In the genomic region with DNA sequence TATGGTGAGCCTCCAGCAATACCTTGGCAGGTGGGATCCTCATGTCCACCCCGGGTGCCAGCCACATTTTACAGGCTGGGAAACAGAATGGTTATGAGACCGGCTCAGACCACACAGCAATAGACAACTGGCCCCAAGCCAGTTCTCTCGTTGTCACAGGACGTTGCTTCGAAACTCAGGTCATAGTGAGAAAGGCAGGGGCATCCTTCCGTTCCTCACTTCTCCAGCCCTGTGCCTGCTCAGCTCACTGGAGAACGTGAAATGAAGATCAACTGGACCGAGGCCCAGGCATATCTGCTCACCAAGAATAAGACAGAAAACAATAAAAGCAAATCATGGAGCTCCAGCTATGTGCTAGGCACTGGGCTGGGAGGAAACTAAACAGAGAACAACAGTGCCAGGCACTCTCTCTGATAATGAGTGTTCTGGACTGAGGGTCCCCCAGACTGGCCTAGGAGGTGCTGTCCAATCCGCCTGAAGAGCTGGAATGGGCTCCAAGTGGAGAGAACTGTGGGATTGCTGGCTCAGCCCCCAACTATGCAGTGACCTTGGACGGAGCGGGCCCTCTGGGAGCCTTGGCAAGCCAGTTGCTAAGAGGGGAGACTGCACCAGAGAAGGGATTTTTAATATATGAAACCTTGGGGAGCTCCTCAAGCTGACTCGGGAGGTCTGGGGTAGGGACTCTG, we compare ENCODE assay signal across 24 cellular contexts. TPM values are rescaled to one million over a fixed set of nuclear protein-coding genes. Genes with fewer than 3 reads are reported as not detected.
DNase-seq lines count a peak whose midpoint lies in the region; ATAC-seq, FAIRE-seq and TF ChIP-seq lines count a peak whose summit lies in the region.
"Had no signal": no experiment of that assay in that cellular context is flagged by ENCODE, and none has a peak within 500 bp of the region (broad histone marks: within the 10 kb centered on the region; RNA-seq: fewer than 3 reads in every experiment).

No MANE protein-coding gene starts in this region.

- intact Hi-C loops in right cardiac atrium (cut with DNase I) (no loop called here), spleen (cut with DNase I; ENCODE audit: low total_unique reads) (no loop called here)

- H3K56ac ChIP-seq in H1 (replicated peaks; ENCODE audit: insufficient read length, low read depth, low read length) = no peak overlapping the region

- H4K20me1 ChIP-seq in H1 (replicated peaks in 1 of 2; ENCODE audit: control insufficient read depth in 1 of 2, insufficient read depth in 2 of 2, low read length in 2 of 2) = peaks cover 0 to 2% of the 10 kb centered on the region in 2 experiments

- H3K36me3 ChIP-seq in H1 (ENCODE audit: control insufficient read depth in 2 of 4, insufficient read depth in 4 of 4, low read length in 3 of 4) (no peaks in the 10 kb centered on the region), spleen (no peaks in the 10 kb centered on the region)
- H3K36me3 ChIP-seq: neural progenitor cell had no signal

- no peak for FAIRE-seq in H1 (lab: Jason Lieb, UNC)
- FAIRE-seq: GM12891, urothelium cell line had no signal

- POLR2A ChIA-PET in H1 (lab: Charles Lee; ENCODE audit: partially characterized antibody) = interaction anchor here (1.1 kb wide), 1 partner anchor 8 kb away, joined by 3 read pairs; no protein-coding TSS in a partner anchor

- H3K14ac ChIP-seq in H1 (ENCODE audit: insufficient read length) = no peak overlapping the region

- no peaks in the 10 kb centered on the region; a peak in 1 of 7 replicates for H3K4me1 ChIP-seq in H1 (replicated peaks in 1 of 4; ENCODE audit: control insufficient read depth in 3 of 4, insufficient read depth in 4 of 4, low read length in 3 of 4)
- peaks cover 2% of the 10 kb centered on the region for H3K4me1 ChIP-seq in right cardiac atrium (ENCODE audit: control insufficient read depth, insufficient read depth, low read length)
- peaks cover 0 to 19% (median 3%) of the 10 kb centered on the region in 6 donors for H3K4me1 ChIP-seq in spleen
- H3K4me1 ChIP-seq: neural progenitor cell had no signal

- H2AK5ac ChIP-seq in H1 (ENCODE audit: low read depth, low read length) = no peak overlapping the region

- H3K4me3 ChIP-seq in H1 (ENCODE audit: extremely low read depth in 1 of 4, insufficient read depth in 2 of 4, low read depth in 3 of 4, low read length in 4 of 4) (no peak overlapping the region), right cardiac atrium (ENCODE audit: low read length) (no peak overlapping the region), spleen (no peak overlapping the region)
- H3K4me3 ChIP-seq: neural progenitor cell, smooth muscle cell had no signal

- H3K4me3 Mint-ChIP-seq in T-helper 2 cell treated with Interferon-gamma antibody and Interleukin-4, amounts not matched to agents 5 μg/mL and 100 μg/mL, for 36 hours = no peak overlapping the region
- H3K4me3 Mint-ChIP-seq: activated CD4-positive, alpha-beta memory T cell treated with anti-CD3 and anti-CD28 coated beads, Interleukin-2, amount 10 ng/mL, durations not matched to agents 7 days and 5 days; neural progenitor cell; WTC11 had no signal

- WGBS in H1 (ENCODE audit: extremely low coverage in 1 of 2, insufficient coverage in 1 of 2, insufficient read length in 1 of 2, insufficient replicate concordance in 2 of 2, low coverage in 1 of 2, low lambda C conversion rate in 2 of 2, missing lambda C conversion rate in 1 of 2), 2 experiments = 88% methylated on average over 12 of the region's 12 CpGs; no CpG with 5 or more reads in 1 of the 2 experiments
- WGBS in right cardiac atrium = 43% methylated on average over 12 of the region's 12 CpGs
- WGBS in spleen, 5 donors = 69 to 83% (median 75%) methylated on average over 12 of the region's 12 CpGs

- H3K9ac ChIP-seq in H1 (replicated peaks in 1 of 4; ENCODE audit: extremely low read depth in 1 of 4, low read depth in 3 of 4, low read length in 3 of 4) = no peak overlapping the region
- H3K9ac ChIP-seq: neural progenitor cell had no signal

- H3K27ac ChIP-seq in H1 (ENCODE audit: low read depth, low read length) (no peak overlapping the region), right cardiac atrium (ENCODE audit: low read length) (peak overlapping the region; percentile 69), spleen (no peak overlapping the region)
- H3K27ac ChIP-seq: neural progenitor cell had no signal

- H3K79me2 ChIP-seq in H1 (ENCODE audit: control insufficient read depth in 1 of 2, insufficient read depth in 2 of 2, low read length in 2 of 2) = no peaks in the 10 kb centered on the region

- H3K18ac ChIP-seq in H1 (ENCODE audit: extremely low read depth, low read length) = no peak overlapping the region

- H2BK120ac ChIP-seq in H1 (replicated peaks; ENCODE audit: low read depth, low read length) = no peak overlapping the region

- TF ChIP-seq CTCF in H1 (IDR thresholded peaks at IDR 0.05; ENCODE audit: control extremely low read depth in 1 of 3, insufficient read depth in 1 of 3, low read depth in 1 of 3, low read length in 3 of 3) = no peak
- TF ChIP-seq CTCF in spleen (IDR thresholded peaks at IDR 0.05 in 8 of 11, conservative IDR thresholded peaks at IDR 0.05 in 3 of 11) = no peak

- no peak overlapping the region for H3K27ac Mint-ChIP-seq in T-helper 2 cell treated with Interferon-gamma antibody and Interleukin-4, amounts not matched to agents 5 μg/mL and 100 μg/mL, for 36 hours
- H3K27ac Mint-ChIP-seq: activated CD4-positive, alpha-beta memory T cell treated with anti-CD3 and anti-CD28 coated beads, Interleukin-2, amount 10 ng/mL, durations not matched to agents 7 days and 5 days; neural progenitor cell; WTC11 had no signal

- no peak overlapping the region for H3K4me2 ChIP-seq in H1 (ENCODE audit: insufficient read depth in 1 of 2, low read depth in 2 of 2, low read length in 2 of 2)
- H3K4me2 ChIP-seq: neural progenitor cell, smooth muscle cell had no signal

- H2BK12ac ChIP-seq in H1 (ENCODE audit: low read depth, low read length) = 0 out of 2 replicates have a peak overlapping the region, but pooled peaks have one; percentile 5

- no peak overlapping the region for H3K23ac ChIP-seq in H1 (ENCODE audit: insufficient read length)

- H3K79me1 ChIP-seq in H1 (ENCODE audit: low read depth, low read length) = 0 out of 2 replicates have a peak, but pooled peaks cover 2% of the 10 kb centered on the region

- H2BK15ac ChIP-seq in H1 (ENCODE audit: low read length) = no peak overlapping the region

- CTCF ChIA-PET in H1 (lab: Charles Lee; ENCODE audit: partially characterized antibody) = interaction anchor here (1.0 to 1.5 kb wide), 3 partner anchors 22 to 40 kb away, joined by 3 to 4 read pairs (median 3); no protein-coding TSS in a partner anchor

- no peaks in the 10 kb centered on the region for H3K27me3 ChIP-seq in H1 (replicated peaks in 1 of 4; ENCODE audit: control insufficient read depth in 3 of 4, extremely low read depth in 1 of 4, insufficient read depth in 3 of 4, low read length in 3 of 4)
- H3K27me3 ChIP-seq in right cardiac atrium (ENCODE audit: control insufficient read depth, insufficient read depth) = no peaks in the 10 kb centered on the region
- H3K27me3 ChIP-seq in spleen (replicated peaks in 1 of 7) = peaks cover 0 to 7% (median 0%) of the 10 kb centered on the region in 7 donors
- H3K27me3 ChIP-seq: neural progenitor cell had no signal

- no peak overlapping the region for H4K5ac ChIP-seq in H1 (ENCODE audit: insufficient read length, low read depth, low read length)

- TF ChIP-seq POLR2A in H1 (IDR thresholded peaks at IDR 0.05; ENCODE audit: control extremely low read depth in 1 of 2, low read depth in 2 of 2, low read length in 2 of 2) (no peak), spleen (IDR thresholded peaks at IDR 0.05) (no peak)

- H4K91ac ChIP-seq in H1 (replicated peaks; ENCODE audit: insufficient read length, low read length) = no peak overlapping the region

- DNase-seq in RPMI8226 = peak; percentile 34
- DNase-seq in H1 (ENCODE audit: low read depth in 1 of 2, low spot score in 2 of 2) = no peak
- peak; percentile 75 to 92 (median 91) for DNase-seq in right cardiac atrium
- peak; percentile 46 for DNase-seq in spleen
- DNase-seq in SKM-1 (lab: John Stamatoyannopoulos, UW; ENCODE audit: unreplicated experiment) = no peak
- DNase-seq in T-helper 2 cell treated with Interferon-gamma antibody and Interleukin-4, amounts not matched to agents 5 μg/mL and 100 μg/mL, for 36 hours (ENCODE audit: low spot score) = no peak
- DNase-seq: activated CD4-positive, alpha-beta memory T cell treated with anti-CD3 and anti-CD28 coated beads, Interleukin-2, amount 10 ng/mL, durations not matched to agents 7 days and 5 days; amniotic stem cell; C1 segment of cervical spinal cord; cortex of kidney; mammary epithelial cell; NCI-H1417 treated with DMSO at 0.1 percent for 48 hours; NCI-H2081 treated with DMSO at 0.1 percent for 48 hours; NCI-H774 had no signal

- no peaks in the 10 kb centered on the region for H3K9me3 Mint-ChIP-seq in T-helper 2 cell treated with Interferon-gamma antibody and Interleukin-4, amounts not matched to agents 5 μg/mL and 100 μg/mL, for 36 hours
- H3K9me3 Mint-ChIP-seq: activated CD4-positive, alpha-beta memory T cell treated with anti-CD3 and anti-CD28 coated beads, Interleukin-2, amount 10 ng/mL, durations not matched to agents 7 days and 5 days; neural progenitor cell; WTC11 had no signal

- peak; percentile 77 to 86 for ATAC-seq in right cardiac atrium
- no peak for ATAC-seq in GM21576 (IDR thresholded peaks at IDR 0.05; ENCODE audit: unreplicated experiment)
- ATAC-seq: WTC11 had no signal

- no peak overlapping the region for H3K4ac ChIP-seq in H1 (replicated peaks; ENCODE audit: insufficient read length, low read depth, low read length)

- 0 out of 2 replicates have a peak, but pooled peaks cover 2% of the 10 kb centered on the region for H3K23me2 ChIP-seq in H1 (ENCODE audit: low read depth, low read length)

- H3K36me3 Mint-ChIP-seq in T-helper 2 cell treated with Interferon-gamma antibody and Interleukin-4, amounts not matched to agents 5 μg/mL and 100 μg/mL, for 36 hours (ENCODE audit: low read depth) = no peaks in the 10 kb centered on the region
- H3K36me3 Mint-ChIP-seq: neural progenitor cell, WTC11 had no signal

- H4K8ac ChIP-seq in H1 (ENCODE audit: extremely low read depth, insufficient read depth, low read length) = no peak overlapping the region

- no peak overlapping the region for H2BK20ac ChIP-seq in H1 (ENCODE audit: low read length)

- H2BK5ac ChIP-seq in H1 (ENCODE audit: low read depth, low read length) = no peak overlapping the region

- no peaks in the 10 kb centered on the region for H3K9me3 ChIP-seq in H1 (ENCODE audit: insufficient read depth in 2 of 2, low read depth in 1 of 2, low read length in 1 of 2)
- no peaks in the 10 kb centered on the region for H3K9me3 ChIP-seq in right cardiac atrium (ENCODE audit: control insufficient read depth, low read length)
- H3K9me3 ChIP-seq in spleen = no peaks in the 10 kb centered on the region

- no peak for TF ChIP-seq EP300 in H1 (IDR thresholded peaks at IDR 0.05; ENCODE audit: borderline replicate concordance in 1 of 2, low read depth in 2 of 2, low read length in 2 of 2)

- H2AFZ ChIP-seq in H1 (ENCODE audit: low read length) = no peak overlapping the region
- H2AFZ ChIP-seq: neural progenitor cell had no signal

- TF ChIP-seq RAD21 in H1 (IDR thresholded peaks at IDR 0.05 in 1 of 2, conservative IDR thresholded peaks at IDR 0.05 in 1 of 2; ENCODE audit: low read depth in 2 of 2, low read length in 2 of 2) = no peak

- H3K27me3 Mint-ChIP-seq in T-helper 2 cell treated with Interferon-gamma antibody and Interleukin-4, amounts not matched to agents 5 μg/mL and 100 μg/mL, for 36 hours (ENCODE audit: low read depth) = peaks cover 9% of the 10 kb centered on the region

- H3K4me1 Mint-ChIP-seq in T-helper 2 cell treated with Interferon-gamma antibody and Interleukin-4, amounts not matched to agents 5 μg/mL and 100 μg/mL, for 36 hours (ENCODE audit: low read depth) = no peaks in the 10 kb centered on the region
- H3K4me1 Mint-ChIP-seq: activated CD4-positive, alpha-beta memory T cell treated with anti-CD3 and anti-CD28 coated beads, Interleukin-2, amount 10 ng/mL, durations not matched to agents 7 days and 5 days; WTC11 had no signal

RNA-seq across cellular contexts. Expression of a gene that starts 18.8 kb away (rescaled TPM):
- 0.89 and 1.4 TPM in 2 replicates for total RNA-seq in H1 (2021; fragmentation: NEBNext Ultra II Directional; extraction: Animal tissue kit (Norgen Biotek cat#: 25700))
- polyA plus RNA-seq in H1 (2011; rRNA removed) (1.3 and 3.1 TPM in 2 replicates), right cardiac atrium (37.4 TPM), spleen (under 1 TPM; 0.04 to 0.19 (median 0.17) TPM)
- polyA plus RNA-seq in H1 (2011; cell fraction: cytosol; rRNA removed) = 1.2 TPM
- 3.7 TPM for polyA plus RNA-seq in H1 (2011; cell fraction: nucleus; rRNA removed)
- 0.22 to 1.3 TPM (median 0.64 TPM) in 4 replicates for polyA plus RNA-seq in H1 (2012, experiment 1 of 2)
- 0.18 TPM for polyA plus RNA-seq in H1 (2012, experiment 2 of 2)
- 0.39 TPM for polyA plus RNA-seq in H1 (2013, experiment 1 of 2)
- 0.33 TPM for polyA plus RNA-seq in H1 (2013, experiment 2 of 2)
- polyA minus RNA-seq in H1 (2011; rRNA and poly(A)+ RNA removed) = 1.2 and 2.2 TPM in 2 replicates
- polyA minus RNA-seq in H1 (2011; cell fraction: cytosol; rRNA and poly(A)+ RNA removed) = 2.2 TPM
- polyA minus RNA-seq in H1 (2011; cell fraction: nucleus; rRNA and poly(A)+ RNA removed) = 0.70 TPM
- total RNA-seq in right cardiac atrium (10 to 100 TPM; 10.4 to 31.1 (median 17.4) TPM), spleen (1 to 10 TPM in 4 of 7 donors, under 1 TPM in 2, not detected in 1; 0.09 to 3.2 (median 1.7) TPM)
- total RNA-seq: glomerular endothelial cell, kidney epithelial cell, mammary epithelial cell had no signal
- polyA plus RNA-seq: mammary epithelial cell had no signal

RNA-seq across cellular contexts. Expression of a gene that starts 28.0 kb away (rescaled TPM):
- total RNA-seq in H1 (2021; fragmentation: NEBNext Ultra II Directional; extraction: Animal tissue kit (Norgen Biotek cat#: 25700)) = not detected in 2 replicates
- polyA plus RNA-seq in H1 (2011; rRNA removed) = 0.02 TPM in 1 of 2 replicates, not detected in the other
- not detected for polyA plus RNA-seq in H1 (2011; cell fraction: cytosol; rRNA removed)
- 0.06 TPM for polyA plus RNA-seq in H1 (2011; cell fraction: nucleus; rRNA removed)
- not detected in 4 replicates for polyA plus RNA-seq in H1 (2012, experiment 1 of 2)
- not detected for polyA plus RNA-seq in H1 (2012, experiment 2 of 2)
- not detected for polyA plus RNA-seq in H1 (2013, experiment 1 of 2)
- not detected for polyA plus RNA-seq in H1 (2013, experiment 2 of 2)
- polyA minus RNA-seq in H1 (2011; rRNA and poly(A)+ RNA removed) = 0.05 and 0.06 TPM in 2 replicates
- not detected for polyA minus RNA-seq in H1 (2011; cell fraction: cytosol; rRNA and poly(A)+ RNA removed)
- polyA minus RNA-seq in H1 (2011; cell fraction: nucleus; rRNA and poly(A)+ RNA removed) = 0.20 TPM
- total RNA-seq in right cardiac atrium = 1 to 10 TPM in 1 of 4 donors, under 1 TPM in 3; 0.17 to 1.1 (median 0.52) TPM
- polyA plus RNA-seq in right cardiac atrium = 0.77 TPM
- not detected for total RNA-seq in spleen
- polyA plus RNA-seq in spleen = not detected
- total RNA-seq: activated CD4-positive, alpha-beta memory T cell treated with anti-CD3 and anti-CD28 coated beads, Interleukin-2, amount 10 ng/mL, durations not matched to agents 7 days and 5 days; Daoy; glomerular endothelial cell; kidney epithelial cell; M059J; mammary epithelial cell; WTC11 had no signal
- polyA plus RNA-seq: mammary epithelial cell had no signal

RNA-seq across cellular contexts. Expression of a gene that starts 39.2 kb away (rescaled TPM):
- total RNA-seq in H1 (2021; fragmentation: NEBNext Ultra II Directional; extraction: Animal tissue kit (Norgen Biotek cat#: 25700)) = 1.7 and 2.5 TPM in 2 replicates
- 3.2 and 5.2 TPM in 2 replicates for polyA plus RNA-seq in H1 (2011; rRNA removed)
- polyA plus RNA-seq in H1 (2011; cell fraction: cytosol; rRNA removed) = 3.7 TPM
- 5.9 TPM for polyA plus RNA-seq in H1 (2011; cell fraction: nucleus; rRNA removed)
- 2.4 to 4.0 TPM (median 3.0 TPM) in 4 replicates for polyA plus RNA-seq in H1 (2012, experiment 1 of 2)
- polyA plus RNA-seq in H1 (2012, experiment 2 of 2) = 3.2 TPM
- polyA plus RNA-seq in H1 (2013, experiment 1 of 2) = 2.8 TPM
- 2.8 TPM for polyA plus RNA-seq in H1 (2013, experiment 2 of 2)
- polyA minus RNA-seq in H1 (2011; rRNA and poly(A)+ RNA removed) = 0.73 and 1.1 TPM in 2 replicates
- 3.1 TPM for polyA minus RNA-seq in H1 (2011; cell fraction: cytosol; rRNA and poly(A)+ RNA removed)
- 1.3 TPM for polyA minus RNA-seq in H1 (2011; cell fraction: nucleus; rRNA and poly(A)+ RNA removed)
- total RNA-seq in right cardiac atrium = 1 to 10 TPM; 2.0 to 7.0 (median 2.8) TPM
- 6.7 TPM for polyA plus RNA-seq in right cardiac atrium
- under 1 TPM in 3 of 7 donors, not detected in 4; 0.26 to 0.46 (median 0.30) TPM for total RNA-seq in spleen
- polyA plus RNA-seq in spleen = under 1 TPM in 2 of 3 donors, not detected in 1; 0.05 to 0.45 TPM
- total RNA-seq: activated CD4-positive, alpha-beta memory T cell treated with anti-CD3 and anti-CD28 coated beads, Interleukin-2, amount 10 ng/mL, durations not matched to agents 7 days and 5 days; Daoy; glomerular endothelial cell; kidney epithelial cell; smooth muscle cell had no signal
- polyA plus RNA-seq: mammary epithelial cell, smooth muscle cell had no signal

RNA-seq across cellular contexts. Expression of a gene that starts 50.3 kb away (rescaled TPM):
- total RNA-seq in H1 (2021; fragmentation: NEBNext Ultra II Directional; extraction: Animal tissue kit (Norgen Biotek cat#: 25700)) = 0.17 TPM in 1 of 2 replicates, not detected in the other
- polyA plus RNA-seq in H1 (2011; rRNA removed) (0.03 and 0.06 TPM in 2 replicates), right cardiac atrium (0.32 TPM), spleen (under 1 TPM in 1 of 3 donors, not detected in 2; 0.03 TPM)
- polyA plus RNA-seq in H1 (2011; cell fraction: cytosol; rRNA removed) = 0.08 TPM
- polyA plus RNA-seq in H1 (2011; cell fraction: nucleus; rRNA removed) = 0.24 TPM
- 0.07 to 0.10 TPM (median 0.07 TPM) in 3 of 4 replicates, not detected in the other for polyA plus RNA-seq in H1 (2012, experiment 1 of 2)
- polyA plus RNA-seq in H1 (2012, experiment 2 of 2) = not detected
- 0.02 TPM for polyA plus RNA-seq in H1 (2013, experiment 1 of 2)
- 0.04 TPM for polyA plus RNA-seq in H1 (2013, experiment 2 of 2)
- 0.05 and 0.16 TPM in 2 replicates for polyA minus RNA-seq in H1 (2011; rRNA and poly(A)+ RNA removed)
- polyA minus RNA-seq in H1 (2011; cell fraction: cytosol; rRNA and poly(A)+ RNA removed) = not detected
- not detected for polyA minus RNA-seq in H1 (2011; cell fraction: nucleus; rRNA and poly(A)+ RNA removed)
- total RNA-seq in right cardiac atrium (under 1 TPM in 3 of 4 donors, not detected in 1; 0.15 to 0.25 (median 0.17) TPM), spleen (under 1 TPM in 1 of 7 donors, not detected in 6; 0.36 TPM)
- total RNA-seq: activated CD4-positive, alpha-beta memory T cell treated with anti-CD3 and anti-CD28 coated beads, Interleukin-2, amount 10 ng/mL, durations not matched to agents 7 days and 5 days; glomerular endothelial cell; kidney epithelial cell; M059J; smooth muscle cell had no signal
- polyA plus RNA-seq: smooth muscle cell had no signal

Comparison
In these comparisons a context has a peak if more than half of its experiments do, and no peak if none do; other contexts are left out.
1. DNase-seq: peak in RPMI8226 (single experiment), right cardiac atrium (3 of 3) and spleen (single experiment); none in H1 (0 of 2), SKM-1 (single experiment) and T-helper 2 cell treated with Interferon-gamma antibody and Interleukin-4, amounts not matched to agents 5 μg/mL and 100 μg/mL, for 36 hours (single experiment).